ENCODE assay signal across 1 cellular context in the genomic region with DNA sequence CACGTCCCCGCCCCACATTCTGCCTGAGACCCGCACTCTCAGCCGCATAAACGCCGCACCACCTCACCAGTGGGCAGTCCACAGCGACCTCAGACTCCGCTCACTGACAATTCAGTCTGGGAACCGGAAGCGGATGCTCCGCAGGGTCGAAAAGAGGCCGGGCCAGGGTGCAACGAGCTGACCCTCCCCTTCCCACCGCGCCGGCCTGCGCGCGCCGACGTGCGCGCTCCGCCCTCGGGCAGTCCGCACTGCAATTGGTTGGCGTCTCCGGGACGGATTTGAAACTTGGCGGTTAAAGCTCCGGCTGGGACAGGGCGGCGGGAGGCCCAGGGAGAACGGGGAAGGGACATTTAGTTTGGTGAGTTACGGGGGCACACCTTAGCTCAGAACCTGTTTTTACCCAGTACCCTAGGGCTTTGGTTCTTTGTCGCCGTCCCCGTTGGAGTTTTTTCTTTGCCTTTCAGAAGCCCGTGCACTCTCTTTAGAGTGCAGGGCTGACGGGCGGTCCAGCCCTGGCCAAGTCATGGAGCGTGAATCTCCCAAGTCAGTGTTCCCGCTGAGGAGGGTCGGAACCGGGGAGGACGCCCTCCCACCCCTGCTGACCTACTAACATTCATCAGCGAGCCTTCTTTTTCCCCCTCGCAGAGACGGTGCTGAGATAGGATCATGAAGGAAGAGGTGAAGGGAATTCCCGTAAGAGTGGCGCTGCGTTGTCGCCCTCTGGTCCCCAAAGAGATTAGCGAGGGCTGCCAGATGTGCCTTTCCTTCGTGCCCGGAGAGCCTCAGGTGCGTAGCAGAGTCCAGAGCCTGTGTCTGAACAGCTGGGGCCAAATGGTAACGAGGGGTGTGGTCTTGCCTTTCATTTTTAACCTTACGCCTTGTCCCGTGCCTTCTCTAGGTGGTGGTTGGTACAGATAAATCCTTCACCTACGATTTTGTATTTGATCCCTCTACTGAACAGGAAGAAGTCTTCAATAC.
TF ChIP-seq lines count a peak whose summit lies in the region.

A gene with protein sequence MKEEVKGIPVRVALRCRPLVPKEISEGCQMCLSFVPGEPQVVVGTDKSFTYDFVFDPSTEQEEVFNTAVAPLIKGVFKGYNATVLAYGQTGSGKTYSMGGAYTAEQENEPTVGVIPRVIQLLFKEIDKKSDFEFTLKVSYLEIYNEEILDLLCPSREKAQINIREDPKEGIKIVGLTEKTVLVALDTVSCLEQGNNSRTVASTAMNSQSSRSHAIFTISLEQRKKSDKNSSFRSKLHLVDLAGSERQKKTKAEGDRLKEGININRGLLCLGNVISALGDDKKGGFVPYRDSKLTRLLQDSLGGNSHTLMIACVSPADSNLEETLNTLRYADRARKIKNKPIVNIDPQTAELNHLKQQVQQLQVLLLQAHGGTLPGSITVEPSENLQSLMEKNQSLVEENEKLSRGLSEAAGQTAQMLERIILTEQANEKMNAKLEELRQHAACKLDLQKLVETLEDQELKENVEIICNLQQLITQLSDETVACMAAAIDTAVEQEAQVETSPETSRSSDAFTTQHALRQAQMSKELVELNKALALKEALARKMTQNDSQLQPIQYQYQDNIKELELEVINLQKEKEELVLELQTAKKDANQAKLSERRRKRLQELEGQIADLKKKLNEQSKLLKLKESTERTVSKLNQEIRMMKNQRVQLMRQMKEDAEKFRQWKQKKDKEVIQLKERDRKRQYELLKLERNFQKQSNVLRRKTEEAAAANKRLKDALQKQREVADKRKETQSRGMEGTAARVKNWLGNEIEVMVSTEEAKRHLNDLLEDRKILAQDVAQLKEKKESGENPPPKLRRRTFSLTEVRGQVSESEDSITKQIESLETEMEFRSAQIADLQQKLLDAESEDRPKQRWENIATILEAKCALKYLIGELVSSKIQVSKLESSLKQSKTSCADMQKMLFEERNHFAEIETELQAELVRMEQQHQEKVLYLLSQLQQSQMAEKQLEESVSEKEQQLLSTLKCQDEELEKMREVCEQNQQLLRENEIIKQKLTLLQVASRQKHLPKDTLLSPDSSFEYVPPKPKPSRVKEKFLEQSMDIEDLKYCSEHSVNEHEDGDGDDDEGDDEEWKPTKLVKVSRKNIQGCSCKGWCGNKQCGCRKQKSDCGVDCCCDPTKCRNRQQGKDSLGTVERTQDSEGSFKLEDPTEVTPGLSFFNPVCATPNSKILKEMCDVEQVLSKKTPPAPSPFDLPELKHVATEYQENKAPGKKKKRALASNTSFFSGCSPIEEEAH (plus strand): TSS at position 312 of the 978 bp plus-strand sequence. CDS start 355 bp downstream, at position 667.
A gene with protein sequence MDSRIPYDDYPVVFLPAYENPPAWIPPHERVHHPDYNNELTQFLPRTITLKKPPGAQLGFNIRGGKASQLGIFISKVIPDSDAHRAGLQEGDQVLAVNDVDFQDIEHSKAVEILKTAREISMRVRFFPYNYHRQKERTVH (minus strand): TSS at position 135 of the 978 bp plus-strand sequence. CDS start 586 bp downstream, outside the sequence.

TF ChIP-seq in HCT116, 20 proteins besides CTCF, POLR2A, EP300 and RAD21:
- peak; percentile 40; the same call in 1 of the 2 replicates for TF ChIP-seq SP1 (IDR thresholded peaks at IDR 0.05; ENCODE audit: low read depth)
- no peak for TF ChIP-seq SRF (IDR thresholded peaks at IDR 0.05; ENCODE audit: low read depth)
- TF ChIP-seq POLR2AphosphoS5 (IDR thresholded peaks at IDR 0.05; ENCODE audit: low read depth, low read length), result peak; percentile 71
- TF ChIP-seq FOSL1 (IDR thresholded peaks at IDR 0.05; ENCODE audit: low read depth), result no peak
- TF ChIP-seq, protein P1, sequence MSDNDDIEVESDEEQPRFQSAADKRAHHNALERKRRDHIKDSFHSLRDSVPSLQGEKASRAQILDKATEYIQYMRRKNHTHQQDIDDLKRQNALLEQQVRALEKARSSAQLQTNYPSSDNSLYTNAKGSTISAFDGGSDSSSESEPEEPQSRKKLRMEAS (IDR thresholded peaks at IDR 0.05), result peak; percentile 39; the same call in 1 of the 2 replicates
- peak; percentile 79; the same call in 1 of the 2 replicates for TF ChIP-seq SIN3A (IDR thresholded peaks at IDR 0.05; ENCODE audit: low read depth)
